6 cellular contexts compared by ENCODE assay signal in the genomic region with DNA sequence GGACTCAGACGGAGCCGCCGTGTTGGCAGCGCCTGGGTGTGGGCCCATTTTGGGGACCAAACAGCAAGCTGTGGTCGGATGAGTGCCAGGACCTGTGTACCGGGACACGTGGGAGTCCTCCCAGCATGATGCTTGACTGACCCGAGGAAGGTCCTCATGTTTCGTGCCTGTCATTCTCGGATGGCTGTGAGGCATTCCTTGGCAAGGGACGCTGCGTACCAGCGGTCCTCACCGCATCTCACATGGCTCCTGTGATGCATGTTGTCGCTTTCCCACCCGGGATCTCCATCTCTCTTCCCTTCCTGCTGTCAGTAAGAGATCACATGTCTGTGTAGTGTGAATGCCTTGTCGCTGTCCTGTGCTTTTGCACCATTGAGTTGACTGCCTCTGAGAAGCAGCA. TPM values are rescaled to one million over a fixed set of nuclear protein-coding genes. Genes with fewer than 3 reads are reported as not detected.
"Had no signal": no experiment of that assay in that cellular context is flagged by ENCODE, and none has a peak within 500 bp of the region (broad histone marks: within the 10 kb centered on the region; RNA-seq: fewer than 3 reads in every experiment).

No MANE protein-coding gene starts in this region.

RNA-seq across cellular contexts. Expression of a gene that starts 40.0 kb away (rescaled TPM):
- total RNA-seq: GM23248, GM23338, H1, H7, H9, HFFc6 had no signal
- polyA plus RNA-seq: GM23248, GM23338, H1 had no signal
